ENCODE assay signal across 14 cellular contexts in the genomic region with DNA sequence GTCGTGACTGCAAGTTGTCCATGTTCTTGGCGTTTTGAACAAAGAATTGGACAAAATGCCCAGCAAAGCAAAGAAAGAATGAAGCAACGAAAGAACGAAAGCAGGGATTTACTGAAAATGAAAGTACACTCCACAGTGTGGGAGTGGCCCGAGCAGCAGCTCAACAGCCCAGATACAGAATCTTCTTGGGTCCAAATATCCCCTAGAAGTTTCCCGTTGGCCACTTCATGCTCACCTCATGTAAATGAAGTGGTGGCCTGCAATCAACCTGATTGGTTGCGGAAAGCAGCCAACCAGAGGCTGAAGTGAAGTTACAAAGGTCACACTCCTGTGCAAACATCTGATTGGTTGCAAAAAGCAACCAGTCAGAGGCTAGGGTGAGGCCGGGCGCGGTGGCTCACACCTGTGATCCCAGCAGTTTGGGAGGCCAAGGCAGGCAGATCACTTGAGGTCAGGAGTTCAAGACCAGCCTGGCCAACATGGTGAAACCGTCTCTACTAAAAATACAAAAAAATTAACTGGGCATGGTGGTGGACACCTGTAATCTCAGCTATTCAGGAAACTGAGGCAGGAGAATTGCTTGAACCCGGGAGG. TPM values are rescaled to one million over a fixed set of nuclear protein-coding genes. Genes with fewer than 3 reads are reported as not detected.
DNase-seq lines count a peak whose midpoint lies in the region; ATAC-seq, FAIRE-seq and TF ChIP-seq lines count a peak whose summit lies in the region.
"Not testable (repeated sequence)": the region's sequence is repeated elsewhere in the genome, so short reads cannot be mapped to it uniquely, and the experiment has no call there.
"Had no signal": no experiment of that assay in that cellular context is flagged by ENCODE, and none has a peak within 500 bp of the region (broad histone marks: within the 10 kb centered on the region; RNA-seq: fewer than 3 reads in every experiment).

No MANE protein-coding gene starts in this region.

- in situ Hi-C loops in ACHN (cut with HindIII; ENCODE audit: low pct_ligation_motif_present, low pct_unique_long_range_greater_than_20kb, low sequenced_read_pairs): not testable (repeated sequence)

- not testable (repeated sequence) for H3K9ac ChIP-seq in keratinocyte (ENCODE audit: control insufficient read depth, extremely low read depth, insufficient read depth, low read length)

- H3K27ac ChIP-seq in coronary artery: peak overlapping the region in 1 of 2 donors; percentile 60
- H3K27ac ChIP-seq in keratinocyte (ENCODE audit: control insufficient read depth, insufficient read depth, low read length); naive thymus-derived CD4-positive, alpha-beta T cell (ENCODE audit: low read depth, low read length): not testable (repeated sequence)

- not testable (repeated sequence) for H3K36me3 ChIP-seq in keratinocyte (ENCODE audit: control insufficient read depth in 2 of 2, extremely low read depth in 1 of 2, insufficient read depth in 2 of 2, low read length in 2 of 2); naive thymus-derived CD4-positive, alpha-beta T cell (ENCODE audit: control insufficient read depth in 2 of 3, insufficient read depth in 3 of 3, low read length in 3 of 3)

- not testable (repeated sequence) for H3K9me1 ChIP-seq in keratinocyte (ENCODE audit: control insufficient read depth, extremely low read depth, insufficient read depth, low read length)

- DNase-seq in ACHN (peak; percentile 46), RPMI8226 (peak; percentile 79)
- not testable (repeated sequence) for DNase-seq in HFFc6; activated T-cell treated with anti-CD3 and anti-CD28 coated beads, Interleukin-2, amount 50 U/mL, for 4 hours; coronary artery (ENCODE audit: low spot score); keratinocyte (ENCODE audit: low read depth, low spot score); naive thymus-derived CD4-positive, alpha-beta T cell

- not testable (repeated sequence) for TF ChIP-seq CTCF in HFFc6 (IDR thresholded peaks at IDR 0.05); coronary artery (IDR thresholded peaks at IDR 0.05); keratinocyte (optimal IDR thresholded peaks at IDR 0.05 in 1 of 3, IDR thresholded peaks at IDR 0.05 in 1 of 3, conservative IDR thresholded peaks at IDR 0.05 in 1 of 3; ENCODE audit: extremely low read depth in 1 of 3, insufficient read depth in 2 of 3, low read length in 3 of 3)

- not testable (repeated sequence) for H4K20me1 ChIP-seq in keratinocyte (ENCODE audit: control insufficient read depth, extremely low read depth, insufficient read depth, low read length)

- H3K4me1 ChIP-seq in keratinocyte (ENCODE audit: control insufficient read depth, extremely low read depth, insufficient read depth, low read length); naive thymus-derived CD4-positive, alpha-beta T cell (ENCODE audit: control insufficient read depth in 2 of 2, insufficient read depth in 2 of 2, low read length in 2 of 2): not testable (repeated sequence)

- H3K9me3 ChIP-seq in keratinocyte (ENCODE audit: control insufficient read depth, low read depth, low read length); naive thymus-derived CD4-positive, alpha-beta T cell (ENCODE audit: control insufficient read depth in 2 of 3, low read length in 3 of 3): not testable (repeated sequence)

- ATAC-seq in activated T-cell treated with anti-CD3 and anti-CD28 coated beads, Interleukin-2, amount 50 U/mL, for 4 hours; naive thymus-derived CD4-positive, alpha-beta T cell: not testable (repeated sequence)
- ATAC-seq in stimulated activated memory B cell treated with anti-CD40 and anti-IgM and Interleukin-4, amounts not matched to agents 10 μg/mL and 1 μg/mL and 100 μg/mL, for 72 hours: peak; percentile 45

- POLR2A ChIA-PET in naive thymus-derived CD4-positive, alpha-beta T cell (lab: Charles Lee): not testable (repeated sequence)

- not testable (repeated sequence) for H3K36me3 Mint-ChIP-seq in HFFc6 (ENCODE audit: low read depth); activated T-cell treated with anti-CD3 and anti-CD28 coated beads, Interleukin-2, amount 50 U/mL, for 4 hours (ENCODE audit: insufficient read depth); naive thymus-derived CD4-positive, alpha-beta T cell; stimulated activated memory B cell treated with anti-CD40 and anti-IgM and Interleukin-4, amounts not matched to agents 10 μg/mL and 1 μg/mL and 100 μg/mL, for 72 hours

- not testable (repeated sequence) for H3K27me3 Mint-ChIP-seq in HFFc6 (ENCODE audit: insufficient read depth)
- H3K27me3 Mint-ChIP-seq in activated T-cell treated with anti-CD3 and anti-CD28 coated beads, Interleukin-2, amount 50 U/mL, for 4 hours (ENCODE audit: low read depth): peaks cover 20% of the 10 kb centered on the region
- peaks cover 4 to 21% (median 11%) of the 10 kb centered on the region in 5 donors for H3K27me3 Mint-ChIP-seq in naive thymus-derived CD4-positive, alpha-beta T cell
- peaks cover 11% of the 10 kb centered on the region for H3K27me3 Mint-ChIP-seq in stimulated activated memory B cell treated with anti-CD40 and anti-IgM and Interleukin-4, amounts not matched to agents 10 μg/mL and 1 μg/mL and 100 μg/mL, for 72 hours

- H3K4me2 ChIP-seq in keratinocyte (ENCODE audit: control insufficient read depth, extremely low read depth, insufficient read depth, low read depth, low read length): peak overlapping the region; percentile 5

- peak overlapping the region; percentile 9; the same call in 1 of the 2 replicates for H3K4me3 Mint-ChIP-seq in HFFc6
- H3K4me3 Mint-ChIP-seq in activated T-cell treated with anti-CD3 and anti-CD28 coated beads, Interleukin-2, amount 50 U/mL, for 4 hours: peak overlapping the region; percentile 30
- peak overlapping the region in 9 of 10 donors; percentile 0 to 72 (median 46) for H3K4me3 Mint-ChIP-seq in naive thymus-derived CD4-positive, alpha-beta T cell
- H3K4me3 Mint-ChIP-seq in stimulated activated memory B cell treated with anti-CD40 and anti-IgM and Interleukin-4, amounts not matched to agents 10 μg/mL and 1 μg/mL and 100 μg/mL, for 72 hours: peak overlapping the region; percentile 69

- peak overlapping the region; percentile 51 for H3K4me3 ChIP-seq in coronary artery
- not testable (repeated sequence) for H3K4me3 ChIP-seq in keratinocyte (ENCODE audit: control insufficient read depth in 2 of 3, extremely low read depth in 1 of 3, insufficient read depth in 2 of 3, low read depth in 1 of 3, low read length in 3 of 3); naive thymus-derived CD4-positive, alpha-beta T cell (ENCODE audit: low read length)

- H2AFZ ChIP-seq in keratinocyte (ENCODE audit: control insufficient read depth, low read length): not testable (repeated sequence)

- H3K79me2 ChIP-seq in keratinocyte (ENCODE audit: control insufficient read depth, insufficient read depth, low read length): not testable (repeated sequence)

- peaks cover 23% of the 10 kb centered on the region for H3K4me1 Mint-ChIP-seq in HFFc6 (ENCODE audit: low read depth)
- not testable (repeated sequence) for H3K4me1 Mint-ChIP-seq in activated T-cell treated with anti-CD3 and anti-CD28 coated beads, Interleukin-2, amount 50 U/mL, for 4 hours (ENCODE audit: low read depth)
- peaks cover 0 to 15% (median 7%) of the 10 kb centered on the region in 7 donors for H3K4me1 Mint-ChIP-seq in naive thymus-derived CD4-positive, alpha-beta T cell
- peaks cover 43% of the 10 kb centered on the region for H3K4me1 Mint-ChIP-seq in stimulated activated memory B cell treated with anti-CD40 and anti-IgM and Interleukin-4, amounts not matched to agents 10 μg/mL and 1 μg/mL and 100 μg/mL, for 72 hours

- H3K27ac Mint-ChIP-seq in HFFc6: not testable (repeated sequence)
- H3K27ac Mint-ChIP-seq in naive thymus-derived CD4-positive, alpha-beta T cell: peak overlapping the region in 1 of 9 donors; percentile 3
- H3K27ac Mint-ChIP-seq in stimulated activated memory B cell treated with anti-CD40 and anti-IgM and Interleukin-4, amounts not matched to agents 10 μg/mL and 1 μg/mL and 100 μg/mL, for 72 hours: peak overlapping the region; percentile 78

- not testable (repeated sequence) for H3K9me3 Mint-ChIP-seq in HFFc6; activated T-cell treated with anti-CD3 and anti-CD28 coated beads, Interleukin-2, amount 50 U/mL, for 4 hours; naive thymus-derived CD4-positive, alpha-beta T cell; stimulated activated memory B cell treated with anti-CD40 and anti-IgM and Interleukin-4, amounts not matched to agents 10 μg/mL and 1 μg/mL and 100 μg/mL, for 72 hours

- CTCF ChIA-PET in naive thymus-derived CD4-positive, alpha-beta T cell (lab: Charles Lee): not testable (repeated sequence)

- intact Hi-C loops in naive thymus-derived CD4-positive, alpha-beta T cell (cut with micrococcal nuclease): not testable (repeated sequence)

- FAIRE-seq in keratinocyte (lab: Jason Lieb, UNC): not testable (repeated sequence)

- dilution Hi-C loops in keratinocyte (cut with MboI; ENCODE audit: extremely low pct_ligation_motif_present, low sequenced_read_pairs): not testable (repeated sequence)

- H3K27me3 ChIP-seq in keratinocyte (ENCODE audit: control insufficient read depth, extremely low read depth, insufficient read depth, low read length): peaks cover 10% of the 10 kb centered on the region
- H3K27me3 ChIP-seq in naive thymus-derived CD4-positive, alpha-beta T cell (ENCODE audit: control insufficient read depth in 2 of 2, insufficient read depth in 2 of 2, low read length in 2 of 2): not testable (repeated sequence)

RNA-seq across cellular contexts. Expression of a gene that starts 8.1 kb away (rescaled TPM):
- total RNA-seq in HFFc6 (2021; fragmentation: NEBNext Ultra II Directional; extraction: Animal tissue kit (Norgen Biotek cat#: 25700)): 10 to 100 TPM; 44.7 to 59.6 (median 46.4) TPM
- 10 to 100 TPM in 1 of 3 donors, 1 to 10 TPM in 2; 1.4 to 10.4 (median 6.4) TPM for total RNA-seq in activated T-cell treated with anti-CD3 and anti-CD28 coated beads, Interleukin-2, amount 50 U/mL, for 4 hours
- 0.57 to 1.8 TPM (median 0.71 TPM) in 3 replicates for polyA plus RNA-seq in keratinocyte
- 1.9 TPM for polyA plus RNA-seq in keratinocyte (2011; ENCODE audit: low read depth)
- polyA plus RNA-seq in keratinocyte (2011; cell fraction: cytosol; rRNA removed): 0.74 and 1.3 TPM in 2 replicates
- 3.4 and 4.8 TPM in 2 replicates for polyA plus RNA-seq in keratinocyte (2011; cell fraction: nucleus; rRNA removed)
- 0.52 and 4.1 TPM in 2 replicates for polyA plus RNA-seq in keratinocyte (2012; ENCODE audit: low replicate concordance)
- 1.9 to 2.0 TPM (median 1.9 TPM) in 3 replicates for polyA minus RNA-seq in keratinocyte
- 5.6 TPM for polyA minus RNA-seq in keratinocyte (2011; cell fraction: cytosol; rRNA and poly(A)+ RNA removed)
- 2.1 and 3.8 TPM in 2 replicates for polyA minus RNA-seq in keratinocyte (2011; cell fraction: nucleus; rRNA and poly(A)+ RNA removed)
- total RNA-seq in naive thymus-derived CD4-positive, alpha-beta T cell: 100 to 1,000 TPM in 1 of 5 experiments, 10 to 100 TPM in 1, 1 to 10 TPM in 3; 1.1 to 309 (median 5.5) TPM
- not detected for polyA plus RNA-seq in naive thymus-derived CD4-positive, alpha-beta T cell

RNA-seq across cellular contexts. Expression of a gene that starts 20.7 kb away (rescaled TPM):
- total RNA-seq in HFFc6 (2021; fragmentation: NEBNext Ultra II Directional; extraction: Animal tissue kit (Norgen Biotek cat#: 25700)): under 1 TPM in 1 of 6 experiments, not detected in 5; 0.45 TPM
- not detected for total RNA-seq in activated T-cell treated with anti-CD3 and anti-CD28 coated beads, Interleukin-2, amount 50 U/mL, for 4 hours
- polyA plus RNA-seq in keratinocyte: not detected in 3 replicates
- not detected for polyA plus RNA-seq in keratinocyte (2011; ENCODE audit: low read depth)
- not detected in 2 replicates for polyA plus RNA-seq in keratinocyte (2011; cell fraction: cytosol; rRNA removed)
- polyA plus RNA-seq in keratinocyte (2011; cell fraction: nucleus; rRNA removed): not detected in 2 replicates
- not detected in 2 replicates for polyA plus RNA-seq in keratinocyte (2012; ENCODE audit: low replicate concordance)
- polyA minus RNA-seq in keratinocyte: not detected in 3 replicates
- polyA minus RNA-seq in keratinocyte (2011; cell fraction: cytosol; rRNA and poly(A)+ RNA removed): not detected
- polyA minus RNA-seq in keratinocyte (2011; cell fraction: nucleus; rRNA and poly(A)+ RNA removed): not detected in 2 replicates
- not detected for total RNA-seq in naive thymus-derived CD4-positive, alpha-beta T cell
- not detected for polyA plus RNA-seq in naive thymus-derived CD4-positive, alpha-beta T cell
- total RNA-seq: A673; activated naive CD4-positive, alpha-beta T cell treated with anti-CD3 and anti-CD28 coated beads, Interleukin-2, amount 50 U/mL, for 72 hours had no signal

RNA-seq across cellular contexts. Expression of a gene that starts 31.2 kb away (rescaled TPM):
- not detected for total RNA-seq in HFFc6 (2021; fragmentation: NEBNext Ultra II Directional; extraction: Animal tissue kit (Norgen Biotek cat#: 25700))
- total RNA-seq in activated T-cell treated with anti-CD3 and anti-CD28 coated beads, Interleukin-2, amount 50 U/mL, for 4 hours: not detected
- polyA plus RNA-seq in keratinocyte: not detected in 3 replicates
- not detected for polyA plus RNA-seq in keratinocyte (2011; ENCODE audit: low read depth)
- not detected in 2 replicates for polyA plus RNA-seq in keratinocyte (2011; cell fraction: cytosol; rRNA removed)
- polyA plus RNA-seq in keratinocyte (2011; cell fraction: nucleus; rRNA removed): not detected in 2 replicates
- not detected in 2 replicates for polyA plus RNA-seq in keratinocyte (2012; ENCODE audit: low replicate concordance)
- not detected in 3 replicates for polyA minus RNA-seq in keratinocyte
- not detected for polyA minus RNA-seq in keratinocyte (2011; cell fraction: cytosol; rRNA and poly(A)+ RNA removed)
- not detected in 2 replicates for polyA minus RNA-seq in keratinocyte (2011; cell fraction: nucleus; rRNA and poly(A)+ RNA removed)
- not detected for total RNA-seq in naive thymus-derived CD4-positive, alpha-beta T cell
- not detected for polyA plus RNA-seq in naive thymus-derived CD4-positive, alpha-beta T cell
- total RNA-seq: activated naive CD4-positive, alpha-beta T cell treated with anti-CD3 and anti-CD28 coated beads, Interleukin-2, amount 50 U/mL, for 72 hours; cardiac muscle cell; lower leg skin; Right ventricle myocardium superior; sciatic nerve had no signal
- polyA plus RNA-seq: cardiac muscle cell had no signal

RNA-seq across cellular contexts. Expression of a gene that starts 57.8 kb away (rescaled TPM):
- 10 to 100 TPM; 73.7 to 85.1 (median 79.9) TPM for total RNA-seq in HFFc6 (2021; fragmentation: NEBNext Ultra II Directional; extraction: Animal tissue kit (Norgen Biotek cat#: 25700))
- 1 to 10 TPM; 2.8 to 6.6 (median 5.1) TPM for total RNA-seq in activated T-cell treated with anti-CD3 and anti-CD28 coated beads, Interleukin-2, amount 50 U/mL, for 4 hours
- polyA plus RNA-seq in keratinocyte: 41.3 to 55.0 TPM (median 43.4 TPM) in 3 replicates
- 52.6 TPM for polyA plus RNA-seq in keratinocyte (2011; ENCODE audit: low read depth)
- polyA plus RNA-seq in keratinocyte (2011; cell fraction: cytosol; rRNA removed): 48.3 and 54.5 TPM in 2 replicates
- polyA plus RNA-seq in keratinocyte (2011; cell fraction: nucleus; rRNA removed): 163 and 192 TPM in 2 replicates
- polyA plus RNA-seq in keratinocyte (2012; ENCODE audit: low replicate concordance): 40.3 and 52.6 TPM in 2 replicates
- 116 to 188 TPM (median 127 TPM) in 3 replicates for polyA minus RNA-seq in keratinocyte
- polyA minus RNA-seq in keratinocyte (2011; cell fraction: cytosol; rRNA and poly(A)+ RNA removed): 59.3 TPM
- 110 and 147 TPM in 2 replicates for polyA minus RNA-seq in keratinocyte (2011; cell fraction: nucleus; rRNA and poly(A)+ RNA removed)
- total RNA-seq in naive thymus-derived CD4-positive, alpha-beta T cell: 10 to 100 TPM in 1 of 5 experiments, 1 to 10 TPM in 3, under 1 TPM in 1; 0.87 to 16.0 (median 5.5) TPM
- polyA plus RNA-seq in naive thymus-derived CD4-positive, alpha-beta T cell: under 1 TPM; 0.34 to 0.43 TPM

Comparison
In these comparisons a context has a peak if more than half of its experiments do, and no peak if none do; other contexts are left out.
1. H3K4me3 Mint-ChIP-seq: peak in every context shown above with its lines; median percentile 69 in stimulated activated memory B cell treated with anti-CD40 and anti-IgM and Interleukin-4, amounts not matched to agents 10 μg/mL and 1 μg/mL and 100 μg/mL, for 72 hours; 46 in naive thymus-derived CD4-positive, alpha-beta T cell; 30 in activated T-cell treated with anti-CD3 and anti-CD28 coated beads, Interleukin-2, amount 50 U/mL, for 4 hours; 9 in HFFc6.